In the genomic region with DNA sequence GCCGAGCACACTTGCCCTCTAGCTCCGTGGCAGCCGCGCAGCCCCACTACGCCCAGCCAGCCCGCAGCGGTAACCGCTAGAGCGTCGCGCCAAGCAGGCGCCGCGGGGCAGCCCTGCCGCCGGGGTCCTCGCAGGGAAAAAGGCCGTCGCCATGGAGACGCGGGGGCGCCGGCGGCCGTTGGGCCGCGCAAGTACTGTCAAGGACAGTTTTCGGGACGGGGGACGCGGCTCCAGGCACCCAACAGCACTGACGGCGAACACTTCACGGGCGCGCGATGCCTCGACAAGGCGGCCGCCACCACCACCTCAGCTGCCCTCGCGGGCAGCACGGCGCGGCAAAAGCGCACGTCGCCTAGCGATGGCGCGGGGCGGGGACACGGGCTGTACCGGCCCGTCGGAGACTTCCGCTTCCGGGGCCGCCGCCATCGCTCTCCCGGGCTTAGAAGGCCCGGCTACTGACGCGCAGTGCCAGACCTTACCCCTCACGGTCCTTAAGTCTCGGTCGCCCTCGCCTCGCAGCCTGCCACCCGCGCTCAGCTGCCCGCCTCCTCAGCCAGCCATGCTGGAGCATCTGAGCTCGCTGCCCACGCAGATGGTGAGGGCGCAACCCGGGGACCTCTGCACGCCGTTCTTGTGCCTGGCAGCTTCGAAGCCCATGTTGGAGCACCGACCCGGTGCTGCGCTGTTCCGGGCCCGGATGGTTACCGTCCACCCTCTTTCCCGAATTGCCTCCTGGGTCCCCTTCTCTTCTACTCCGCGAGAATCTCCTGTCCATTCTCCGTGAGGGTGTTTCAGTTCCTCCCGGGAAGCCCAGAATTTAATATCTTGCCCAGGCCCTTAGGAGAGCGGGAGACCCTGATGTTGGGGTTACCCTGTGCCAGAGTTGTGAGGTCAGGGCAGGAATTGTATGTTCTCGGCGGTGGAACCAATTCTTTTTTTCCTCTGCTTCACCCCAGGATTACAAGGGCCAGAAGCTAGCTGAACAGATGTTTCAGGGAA, we compare ENCODE assay signal across 8 cellular contexts. TPM values are rescaled to one million over a fixed set of nuclear protein-coding genes. Genes with fewer than 3 reads are reported as not detected.
DNase-seq lines count a peak whose midpoint lies in the region; ATAC-seq and TF ChIP-seq lines count a peak whose summit lies in the region.

A gene with protein sequence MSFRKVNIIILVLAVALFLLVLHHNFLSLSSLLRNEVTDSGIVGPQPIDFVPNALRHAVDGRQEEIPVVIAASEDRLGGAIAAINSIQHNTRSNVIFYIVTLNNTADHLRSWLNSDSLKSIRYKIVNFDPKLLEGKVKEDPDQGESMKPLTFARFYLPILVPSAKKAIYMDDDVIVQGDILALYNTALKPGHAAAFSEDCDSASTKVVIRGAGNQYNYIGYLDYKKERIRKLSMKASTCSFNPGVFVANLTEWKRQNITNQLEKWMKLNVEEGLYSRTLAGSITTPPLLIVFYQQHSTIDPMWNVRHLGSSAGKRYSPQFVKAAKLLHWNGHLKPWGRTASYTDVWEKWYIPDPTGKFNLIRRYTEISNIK (minus strand): TSS at position 104 of the 999 bp plus-strand sequence. CDS start 5,331 bp downstream, outside the sequence.
A gene (plus strand): TSS at position 419 of the 999 bp plus-strand sequence. CDS start 141 bp downstream, at position 560.

- TF ChIP-seq CTCF in GM12864 (IDR thresholded peaks at IDR 0.05; ENCODE audit: low read depth, low read length, missing control alignments) (no peak), adrenal gland (IDR thresholded peaks at IDR 0.05) (no peak), psoas muscle (IDR thresholded peaks at IDR 0.05) (no peak)

- H3K36me3 ChIP-seq in adrenal gland (replicated peaks in 1 of 2) (peaks cover 0 to 17% of the 10 kb centered on the region in 2 donors), psoas muscle (ENCODE audit: insufficient read depth in 1 of 2, low read depth in 1 of 2) (peaks cover 0 to 29% of the 10 kb centered on the region in 2 donors), urinary bladder (ENCODE audit: insufficient read depth) (no peaks in the 10 kb centered on the region)

- H3K27ac ChIP-seq in adrenal gland (peak within 1 kb of the TSS; percentile 5 to 88 (median 82)), psoas muscle (peak within 1 kb of the TSS; percentile 83), urinary bladder (ENCODE audit: low read depth) (peak within 1 kb of the TSS; percentile 90)

- WGBS in adrenal gland, 4 donors, result 0 to 2% (median 1%) methylated on average over 19 to 94 of the region's 94 CpGs
- WGBS in psoas muscle, 3 donors, result 0 to 1% (median 0%) methylated on average over 70 to 94 of the region's 94 CpGs
- under 1% methylated on average over 94 of the region's 94 CpGs for WGBS in urinary bladder

- DNase-seq in GM12864 (ENCODE audit: low read depth), result no peak
- DNase-seq in NCI-H1092 (lab: John Stamatoyannopoulos, UW), result peak; percentile 72
- DNase-seq in T-helper 1 cell, result peak; percentile 72 to 92 (median 79)
- DNase-seq in adrenal gland, result peak; percentile 82 to 90 (median 86)
- peak; percentile 92 for DNase-seq in left cardiac atrium
- DNase-seq in psoas muscle, result peak; percentile 90 to 94

- no peaks in the 10 kb centered on the region for H3K27me3 ChIP-seq in adrenal gland
- H3K27me3 ChIP-seq in psoas muscle (ENCODE audit: insufficient read depth in 3 of 3, low read length in 2 of 3), result no peaks in the 10 kb centered on the region

- H3K9me3 ChIP-seq in adrenal gland (replicated peaks in 1 of 3), result no peaks in the 10 kb centered on the region
- no peaks in the 10 kb centered on the region for H3K9me3 ChIP-seq in psoas muscle

- H3K4me1 ChIP-seq in adrenal gland (replicated peaks in 1 of 2), result peaks cover 33 to 57% of the 10 kb centered on the region in 2 donors
- peaks cover 25% of the 10 kb centered on the region for H3K4me1 ChIP-seq in psoas muscle
- H3K4me1 ChIP-seq in urinary bladder (ENCODE audit: insufficient read depth), result no peaks in the 10 kb centered on the region

- ATAC-seq in HG02610 (IDR thresholded peaks at IDR 0.05; ENCODE audit: unreplicated experiment), result peak; percentile 83
- peak; percentile 95 to 97 for ATAC-seq in left cardiac atrium
- peak; percentile 94 to 95 (median 95) for ATAC-seq in psoas muscle

- intact Hi-C loops in adrenal gland (cut with DNase I) (no loop called here), left cardiac atrium (cut with DNase I) (loop anchor here in 1 of 2 donors (2.0 kb wide), 1 partner anchor 21 kb away; a partner anchor contains a TSS), psoas muscle (cut with DNase I) (loop anchor here (2.0 kb wide), 2 partner anchors 19 to 21 kb away; a partner anchor contains a TSS)

- TF ChIP-seq POLR2A in adrenal gland (IDR thresholded peaks at IDR 0.05), result peak; percentile 54 to 83

- H3K4me3 ChIP-seq in GM12864 (ENCODE audit: low read depth, low read length) (peak within 1 kb of the TSS; percentile 90), adrenal gland (peak within 1 kb of the TSS; percentile 45 to 89 (median 72)), psoas muscle (peak within 1 kb of the TSS; percentile 90), urinary bladder (ENCODE audit: low read depth, low read length) (peak within 1 kb of the TSS; percentile 90)

RNA-seq across cellular contexts. Expression of the first gene that starts in this region (rescaled TPM):
- total RNA-seq in adrenal gland (10 to 100 TPM; 53.4 to 71.7 (median 62.0) TPM), left cardiac atrium (10 to 100 TPM; 31.3 to 37.6 TPM), psoas muscle (10 to 100 TPM; 12.0 to 20.5 (median 19.8) TPM), urinary bladder (129 TPM)
- polyA plus RNA-seq in adrenal gland (10 to 100 TPM; 49.1 to 98.9 (median 52.5) TPM), psoas muscle (10 to 100 TPM; 16.6 to 40.1 (median 22.2) TPM), urinary bladder (46.3 TPM)

RNA-seq across cellular contexts. Expression of the second gene that starts in this region (rescaled TPM):
- total RNA-seq in adrenal gland (100 to 1,000 TPM; 114 to 409 (median 165) TPM), left cardiac atrium (10 to 100 TPM; 72.1 to 88.1 TPM), psoas muscle (10 to 100 TPM; 55.7 to 85.6 (median 75.3) TPM), urinary bladder (52.0 TPM)
- polyA plus RNA-seq in adrenal gland (100 to 1,000 TPM in 1 of 3 donors, 10 to 100 TPM in 2; 42.2 to 259 (median 73.4) TPM), psoas muscle (100 to 1,000 TPM; 108 to 133 (median 116) TPM), urinary bladder (152 TPM)

Comparison
In these comparisons a context has a peak if more than half of its experiments do, and no peak if none do; other contexts are left out.
1. intact Hi-C loops: an anchor here in psoas muscle (2.0 kb wide); none called in adrenal gland.